In the genomic region with DNA sequence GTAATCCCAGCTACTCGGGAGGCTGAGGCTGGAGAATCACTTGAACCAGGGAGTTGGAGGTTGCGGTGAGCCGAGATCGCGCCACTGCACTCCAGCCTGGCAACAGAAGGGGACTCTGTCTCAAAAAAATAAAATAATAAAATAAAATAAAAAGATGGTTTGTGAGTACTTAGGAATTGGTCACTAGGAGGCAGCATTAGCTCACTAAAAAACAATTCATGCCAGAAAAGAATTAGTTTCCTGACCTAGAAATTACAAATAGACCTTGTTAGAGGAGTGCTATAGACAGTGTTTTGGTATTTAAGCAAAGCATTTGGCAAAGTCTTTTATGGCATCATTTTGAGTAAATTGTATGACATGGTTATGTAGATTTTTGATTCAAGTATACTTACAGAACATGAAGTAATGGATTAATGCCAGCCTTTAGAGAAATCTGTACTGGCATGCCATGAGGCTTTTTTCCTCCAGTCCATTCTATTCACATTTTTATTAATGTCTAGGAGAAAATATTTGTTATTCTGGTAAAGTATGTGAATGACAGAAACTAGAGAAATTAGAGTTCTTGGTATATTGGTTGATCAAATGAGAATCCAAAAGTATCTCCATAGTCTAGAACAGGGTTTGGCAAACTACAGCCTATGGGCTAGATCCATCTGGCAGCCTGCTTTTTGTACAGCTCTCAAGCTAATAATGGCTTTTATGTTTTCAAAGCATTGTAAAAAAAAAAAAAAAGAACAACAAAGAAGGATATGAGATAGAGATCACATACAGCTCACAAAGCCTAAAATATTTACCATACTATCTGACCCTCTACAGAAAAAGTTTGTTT, we compare ENCODE assay signal across 9 cellular contexts.
DNase-seq lines count a peak whose midpoint lies in the region; ATAC-seq, FAIRE-seq and TF ChIP-seq lines count a peak whose summit lies in the region.
"Had no signal": no experiment of that assay in that cellular context is flagged by ENCODE, and none has a peak within 500 bp of the region (broad histone marks: within the 10 kb centered on the region; RNA-seq: fewer than 3 reads in every experiment).

No MANE protein-coding gene starts in this region.

- H3K56ac ChIP-seq in H1 (replicated peaks; ENCODE audit: insufficient read length, low read depth, low read length), result no peak overlapping the region

- no peak for TF ChIP-seq EP300 in H1 (IDR thresholded peaks at IDR 0.05; ENCODE audit: borderline replicate concordance in 1 of 2, low read depth in 2 of 2, low read length in 2 of 2)

- H3K36me3 ChIP-seq in H1 (ENCODE audit: control insufficient read depth in 2 of 4, insufficient read depth in 4 of 4, low read length in 3 of 4), result no peaks in the 10 kb centered on the region

- no peak overlapping the region for H3K23ac ChIP-seq in H1 (ENCODE audit: insufficient read length)

- H2BK120ac ChIP-seq in H1 (replicated peaks; ENCODE audit: low read depth, low read length), result no peak overlapping the region

- no peaks in the 10 kb centered on the region for H3K4me1 Mint-ChIP-seq in natural killer cell
- H3K4me1 Mint-ChIP-seq in stimulated activated naive B cell treated with anti-CD40 and anti-IgM and Interleukin-4, amounts not matched to agents 10 μg/mL and 1 μg/mL and 100 μg/mL, for 72 hours, result no peaks in the 10 kb centered on the region

- H2BK12ac ChIP-seq in H1 (ENCODE audit: low read depth, low read length), result no peak overlapping the region

- CTCF ChIA-PET in GM10248 (lab: Yijun Ruan, JAX) (interaction anchor here (0.9 to 1.3 kb wide), 5 partner anchors 465 to 470 kb away, joined by 3 to 4 read pairs (median 3); no protein-coding TSS in a partner anchor), H1 (lab: Charles Lee; ENCODE audit: partially characterized antibody) (interaction anchor here (0.6 to 2.7 kb wide), 13 partner anchors 10 to 828 kb away, joined by 3 to 11 read pairs (median 4); no protein-coding TSS in a partner anchor)

- TF ChIP-seq CTCF in GM10248 (IDR thresholded peaks at IDR 0.05; ENCODE audit: control extremely low read depth, extremely low read depth, low read depth, missing control alignments), result peak; percentile 5
- TF ChIP-seq CTCF in H1 (IDR thresholded peaks at IDR 0.05; ENCODE audit: control extremely low read depth in 1 of 3, insufficient read depth in 1 of 3, low read depth in 1 of 3, low read length in 3 of 3), result peak in 2 of 3 experiments; percentile 31 to 37; a peak in 2 of 4 replicates
- no peak for TF ChIP-seq CTCF in natural killer cell (IDR thresholded peaks at IDR 0.05)

- no peak overlapping the region for H2AFZ ChIP-seq in H1 (ENCODE audit: low read length)

- H3K4me3 ChIP-seq in H1 (ENCODE audit: extremely low read depth in 1 of 4, insufficient read depth in 2 of 4, low read depth in 3 of 4, low read length in 4 of 4), result no peak overlapping the region

- H2BK20ac ChIP-seq in H1 (ENCODE audit: low read length), result no peak overlapping the region

- H2AK5ac ChIP-seq in H1 (ENCODE audit: low read depth, low read length), result no peak overlapping the region

- H4K91ac ChIP-seq in H1 (replicated peaks; ENCODE audit: insufficient read length, low read length), result no peak overlapping the region

- POLR2A ChIA-PET in GM10248 (lab: Yijun Ruan, JAX), result no interaction called here
- POLR2A ChIA-PET in H1 (lab: Charles Lee; ENCODE audit: partially characterized antibody), result no interaction called here

- H4K20me1 ChIP-seq in H1 (replicated peaks in 1 of 2; ENCODE audit: control insufficient read depth in 1 of 2, insufficient read depth in 2 of 2, low read length in 2 of 2), result no peaks in the 10 kb centered on the region

- H3K4me2 ChIP-seq in H1 (ENCODE audit: insufficient read depth in 1 of 2, low read depth in 2 of 2, low read length in 2 of 2), result no peak overlapping the region

- 64% methylated on average over 5 of the region's 5 CpGs; no CpG with 5 or more reads in 1 of the 2 experiments for WGBS in H1 (ENCODE audit: extremely low coverage in 1 of 2, insufficient coverage in 1 of 2, insufficient read length in 1 of 2, insufficient replicate concordance in 2 of 2, low coverage in 1 of 2, low lambda C conversion rate in 2 of 2, missing lambda C conversion rate in 1 of 2), 2 experiments

- H3K79me2 ChIP-seq in H1 (ENCODE audit: control insufficient read depth in 1 of 2, insufficient read depth in 2 of 2, low read length in 2 of 2), result no peaks in the 10 kb centered on the region

- no peak overlapping the region for H3K27ac Mint-ChIP-seq in natural killer cell
- no peak overlapping the region for H3K27ac Mint-ChIP-seq in stimulated activated naive B cell treated with anti-CD40 and anti-IgM and Interleukin-4, amounts not matched to agents 10 μg/mL and 1 μg/mL and 100 μg/mL, for 72 hours

- no peak overlapping the region for H3K14ac ChIP-seq in H1 (ENCODE audit: insufficient read length)

- H3K4ac ChIP-seq in H1 (replicated peaks; ENCODE audit: insufficient read length, low read depth, low read length), result no peak overlapping the region

- no peak for DNase-seq in GM10248 (ENCODE audit: extremely low spot score)
- DNase-seq in NCI-H446 treated with DMSO at 0.1 percent for 48 hours (lab: John Stamatoyannopoulos, UW), result peak; percentile 1
- DNase-seq in H1 (ENCODE audit: low read depth in 1 of 2, low spot score in 2 of 2), result peak in 1 of 2 experiments; percentile 42
- peak; percentile 2 for DNase-seq in pons (ENCODE audit: low spot score)
- no peak for DNase-seq in natural killer cell
- DNase-seq in stimulated activated naive B cell treated with anti-CD40 and anti-IgM and Interleukin-4, amounts not matched to agents 10 μg/mL and 1 μg/mL and 100 μg/mL, for 72 hours, result no peak
- DNase-seq: activated CD8-positive, alpha-beta memory T cell treated with anti-CD3 and anti-CD28 coated beads, Interleukin-2, amount 50 U/mL, for 4 hours had no signal

- no peaks in the 10 kb centered on the region for H3K36me3 Mint-ChIP-seq in natural killer cell
- H3K36me3 Mint-ChIP-seq in stimulated activated naive B cell treated with anti-CD40 and anti-IgM and Interleukin-4, amounts not matched to agents 10 μg/mL and 1 μg/mL and 100 μg/mL, for 72 hours, result no peaks in the 10 kb centered on the region

- no peak overlapping the region for H3K27ac ChIP-seq in H1 (ENCODE audit: low read depth, low read length)

- no peak overlapping the region for H3K4me3 Mint-ChIP-seq in natural killer cell
- no peak overlapping the region for H3K4me3 Mint-ChIP-seq in stimulated activated naive B cell treated with anti-CD40 and anti-IgM and Interleukin-4, amounts not matched to agents 10 μg/mL and 1 μg/mL and 100 μg/mL, for 72 hours

- H4K5ac ChIP-seq in H1 (ENCODE audit: insufficient read length, low read depth, low read length), result no peak overlapping the region

- H3K27me3 ChIP-seq in H1 (replicated peaks in 1 of 4; ENCODE audit: control insufficient read depth in 3 of 4, extremely low read depth in 1 of 4, insufficient read depth in 3 of 4, low read length in 3 of 4), result no peaks in the 10 kb centered on the region

- H3K18ac ChIP-seq in H1 (ENCODE audit: extremely low read depth, low read length), result no peak overlapping the region

- H2BK5ac ChIP-seq in H1 (ENCODE audit: low read depth, low read length), result no peak overlapping the region

- peak; percentile 58 to 68 for TF ChIP-seq RAD21 in H1 (IDR thresholded peaks at IDR 0.05 in 1 of 2, conservative IDR thresholded peaks at IDR 0.05 in 1 of 2; ENCODE audit: low read depth in 2 of 2, low read length in 2 of 2)

- no peaks in the 10 kb centered on the region for H3K23me2 ChIP-seq in H1 (ENCODE audit: low read depth, low read length)

- FAIRE-seq in H1 (lab: Jason Lieb, UNC), result no peak

- H2BK15ac ChIP-seq in H1 (ENCODE audit: low read length), result no peak overlapping the region

- ATAC-seq in natural killer cell (no peak), GM19455 (IDR thresholded peaks at IDR 0.05; ENCODE audit: unreplicated experiment) (no peak), HG02885 (IDR thresholded peaks at IDR 0.05; ENCODE audit: poor library complexity, unreplicated experiment) (no peak)
- ATAC-seq in stimulated activated naive B cell treated with anti-CD40 and anti-IgM and Interleukin-4, amounts not matched to agents 10 μg/mL and 1 μg/mL and 100 μg/mL, for 72 hours (replicated peaks), result no peak

- H3K9ac ChIP-seq in H1 (replicated peaks in 1 of 4; ENCODE audit: extremely low read depth in 1 of 4, low read depth in 3 of 4, low read length in 3 of 4), result no peak overlapping the region

- peaks cover 0 to 18% of the 10 kb centered on the region in 2 donors for H3K27me3 Mint-ChIP-seq in natural killer cell (ENCODE audit: low read depth in 2 of 2)
- no peaks in the 10 kb centered on the region for H3K27me3 Mint-ChIP-seq in stimulated activated naive B cell treated with anti-CD40 and anti-IgM and Interleukin-4, amounts not matched to agents 10 μg/mL and 1 μg/mL and 100 μg/mL, for 72 hours

- no peaks in the 10 kb centered on the region for H3K4me1 ChIP-seq in H1 (replicated peaks in 1 of 4; ENCODE audit: control insufficient read depth in 3 of 4, insufficient read depth in 4 of 4, low read length in 3 of 4)

- no peak for TF ChIP-seq POLR2A in H1 (IDR thresholded peaks at IDR 0.05; ENCODE audit: control extremely low read depth in 1 of 2, low read depth in 2 of 2, low read length in 2 of 2)

- intact Hi-C loops in natural killer cell (cut with micrococcal nuclease), result loop anchor here (10.0 kb wide), 1 partner anchor 471 kb away; no protein-coding TSS in a partner anchor

- no peak overlapping the region for H4K8ac ChIP-seq in H1 (ENCODE audit: extremely low read depth, insufficient read depth, low read length)

- H3K79me1 ChIP-seq in H1 (ENCODE audit: low read depth, low read length), result no peaks in the 10 kb centered on the region

- no peaks in the 10 kb centered on the region for H3K9me3 Mint-ChIP-seq in natural killer cell
- H3K9me3 Mint-ChIP-seq in stimulated activated naive B cell treated with anti-CD40 and anti-IgM and Interleukin-4, amounts not matched to agents 10 μg/mL and 1 μg/mL and 100 μg/mL, for 72 hours, result peaks cover 3% of the 10 kb centered on the region in 2 donors

- no peaks in the 10 kb centered on the region for H3K9me3 ChIP-seq in H1 (ENCODE audit: insufficient read depth in 2 of 2, low read depth in 1 of 2, low read length in 1 of 2)

TF ChIP-seq in H1, 55 proteins besides CTCF, POLR2A, EP300 and RAD21 (continues in another document):
- TF ChIP-seq TEAD4 (IDR thresholded peaks at IDR 0.05; ENCODE audit: low read depth, low read length) (no peak), SUZ12 (IDR thresholded peaks at IDR 0.05; ENCODE audit: low read length) (no peak), EGR1 (IDR thresholded peaks at IDR 0.05; ENCODE audit: borderline replicate concordance, low read depth, low read length) (no peak), GABPA (IDR thresholded peaks at IDR 0.05; ENCODE audit: borderline replicate concordance, insufficient read depth, low read length) (no peak), RXRA (IDR thresholded peaks at IDR 0.05; ENCODE audit: insufficient read depth, low read depth, low read length) (no peak), TAF7 (optimal IDR thresholded peaks at IDR 0.05; ENCODE audit: borderline replicate concordance, low read depth, low read length) (no peak)
- TF ChIP-seq, protein P1, sequence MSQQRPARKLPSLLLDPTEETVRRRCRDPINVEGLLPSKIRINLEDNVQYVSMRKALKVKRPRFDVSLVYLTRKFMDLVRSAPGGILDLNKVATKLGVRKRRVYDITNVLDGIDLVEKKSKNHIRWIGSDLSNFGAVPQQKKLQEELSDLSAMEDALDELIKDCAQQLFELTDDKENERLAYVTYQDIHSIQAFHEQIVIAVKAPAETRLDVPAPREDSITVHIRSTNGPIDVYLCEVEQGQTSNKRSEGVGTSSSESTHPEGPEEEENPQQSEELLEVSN (IDR thresholded peaks at IDR 0.05), result no peak

Comparison
In these comparisons a context has a peak if more than half of its experiments do, and no peak if none do; other contexts are left out.
1. DNase-seq: peak in NCI-H446 treated with DMSO at 0.1 percent for 48 hours (single experiment) and pons (single experiment); none in GM10248 (single experiment), natural killer cell (single experiment) and stimulated activated naive B cell treated with anti-CD40 and anti-IgM and Interleukin-4, amounts not matched to agents 10 μg/mL and 1 μg/mL and 100 μg/mL, for 72 hours (single experiment).